1 cellular context compared by ENCODE assay signal in genomic region chr1:76425104-76425842, GRCh38.
TF ChIP-seq lines count a peak whose summit lies in the region.

No MANE protein-coding gene starts in this region.

TF ChIP-seq in WTC11, 78 proteins besides CTCF, POLR2A, EP300 and RAD21 (continued from another document):
- TF ChIP-seq NFYB (CRISPR knock-in tag; conservative IDR thresholded peaks at IDR 0.05; ENCODE audit: low read depth), result no peak
- TF ChIP-seq ZBTB21 (CRISPR knock-in tag; IDR thresholded peaks at IDR 0.05; ENCODE audit: borderline replicate concordance), result no peak
- no peak for TF ChIP-seq ZNF121 (CRISPR knock-in tag; IDR thresholded peaks at IDR 0.05)
- TF ChIP-seq ATF6 (CRISPR knock-in tag; IDR thresholded peaks at IDR 0.05), result no peak
- no peak for TF ChIP-seq NR3C1 (CRISPR knock-in tag; conservative IDR thresholded peaks at IDR 0.05; ENCODE audit: low read depth)
- TF ChIP-seq ZNF138 (CRISPR knock-in tag; conservative IDR thresholded peaks at IDR 0.05), result no peak
